Comparison of ENCODE assay signal across 25 cellular contexts in the genomic region with DNA sequence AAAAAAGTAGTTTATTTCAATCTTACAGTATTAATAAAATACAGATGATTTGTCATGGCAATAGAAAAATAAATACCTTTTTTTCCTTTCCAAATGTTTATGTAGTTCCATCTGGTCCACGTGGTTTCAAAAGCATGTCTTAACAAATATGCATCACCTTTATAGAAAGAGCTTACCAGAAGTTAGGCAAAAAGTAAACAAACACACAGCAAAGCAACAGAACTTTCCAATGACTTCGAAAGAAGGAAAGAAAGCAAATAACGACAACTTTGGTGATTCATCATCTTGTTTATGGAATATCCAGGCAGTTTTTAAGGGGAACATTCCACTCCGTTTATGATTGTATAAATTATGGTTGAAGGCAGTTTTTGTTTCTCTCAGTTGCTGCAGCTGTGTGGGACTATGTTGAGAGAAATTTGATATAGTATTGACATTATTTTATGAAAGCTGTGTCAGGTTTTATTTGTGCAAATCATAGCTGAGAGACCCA.
"Had no signal": no experiment of that assay in that cellular context is flagged by ENCODE, and none has a peak within 500 bp of the region (broad histone marks: within the 10 kb centered on the region; RNA-seq: fewer than 3 reads in every experiment).

No MANE protein-coding gene starts in this region.

- FAIRE-seq: pancreas, small intestine, urothelium cell line had no signal

- H3K27ac ChIP-seq: neutrophil, pancreas, psoas muscle, right lobe of liver, sigmoid colon, stomach, thoracic aorta, thyroid gland, tibial nerve, upper lobe of left lung, vagina had no signal

- H3K4me3 ChIP-seq: pancreas, psoas muscle, right lobe of liver, sigmoid colon, stomach, thoracic aorta, thyroid gland, tibial nerve, upper lobe of left lung, vagina had no signal

- ATAC-seq: natural killer cell treated with Interleukin-12 subunit alpha and Interleukin-12 subunit beta and Interleukin-15 and Interleukin-18, amount 100 ng/mL, for 72 hours; pancreas; psoas muscle; right cardiac atrium; right lobe of liver; stimulated activated effector memory CD8-positive, alpha-beta T cell treated with anti-CD3 and anti-CD28 coated beads, Interleukin-12 subunit alpha, Interleukin-12 subunit beta, amount 100 ng/mL, for 72 hours; stimulated activated naive B cell treated with anti-CD40 and anti-IgM and Interleukin-4, amounts not matched to agents 10 μg/mL and 1 μg/mL and 100 μg/mL, for 72 hours had no signal

- H3K36me3 ChIP-seq: neutrophil, pancreas, right lobe of liver, sigmoid colon, stomach, thoracic aorta, thyroid gland, tibial nerve, upper lobe of left lung, vagina had no signal

- H3K9me3 ChIP-seq: neutrophil, pancreas, psoas muscle, right lobe of liver, sigmoid colon, stomach, thoracic aorta, thyroid gland, tibial nerve, upper lobe of left lung, vagina had no signal

- H3K4me1 ChIP-seq: pancreas, psoas muscle, right lobe of liver, sigmoid colon, stomach, thyroid gland, tibial nerve, upper lobe of left lung, vagina had no signal

- DNase-seq: nephron progenitor cell; nucleus accumbens; pancreas; psoas muscle; right cardiac atrium; right lobe of liver; sigmoid colon; small intestine; stimulated activated CD4-positive, alpha-beta T cell treated with anti-CD3 and anti-CD28 coated beads, Interleukin-15, amount 100 ng/mL, for 24 hours; stimulated activated CD4-positive, alpha-beta T cell treated with anti-CD3 and anti-CD28 coated beads, Interleukin-2, amount 100 ng/mL, for 24 hours; stimulated activated CD4-positive, alpha-beta T cell treated with anti-CD3 and anti-CD28 coated beads, Interleukin-2, amount 100 ng/mL, for 48 hours; stimulated activated CD4-positive, alpha-beta T cell treated with anti-CD3 and anti-CD28 coated beads, Interleukin-4, amount 100 ng/mL, for 24 hours; stimulated activated naive B cell treated with anti-CD40 and anti-IgM and Interleukin-4, amounts not matched to agents 10 μg/mL and 1 μg/mL and 100 μg/mL, for 72 hours; stimulated activated naive CD4-positive, alpha-beta T cell treated with Interleukin-2 at 50 U/mL for 16 hours; stomach; thyroid gland; trophoblast cell; upper lobe of left lung had no signal

- H3K27me3 ChIP-seq: neutrophil, pancreas, right lobe of liver, sigmoid colon, stomach, thyroid gland, tibial nerve, upper lobe of left lung, vagina had no signal
